ENCODE assay signal across 28 cellular contexts in genomic region chr3:141092663-141093062, GRCh38. TPM values are rescaled to one million over a fixed set of nuclear protein-coding genes. Genes with fewer than 3 reads are reported as not detected.
A peak's percentile ranks its signal among the peaks of the same experiment; 100 is the strongest.
DNase-seq lines count a peak whose midpoint lies in the region; ATAC-seq and TF ChIP-seq lines count a peak whose summit lies in the region.
"Had no signal": no experiment of that assay in that cellular context is flagged by ENCODE, and none has a peak within 500 bp of the region (broad histone marks: within the 10 kb centered on the region; RNA-seq: fewer than 3 reads in every experiment).

No MANE protein-coding gene starts in this region.

- no peak for ATAC-seq in DND-41 (ENCODE audit: insufficient read depth, low read depth)
- no peak for ATAC-seq in HG02678 (IDR thresholded peaks at IDR 0.05; ENCODE audit: unreplicated experiment)
- no peak for ATAC-seq in sciatic nerve
- ATAC-seq: GM12878, HCT116, Right ventricle myocardium inferior had no signal

- WGBS in endodermal cell (ENCODE audit: insufficient coverage in 1 of 2, insufficient read length in 1 of 2), 2 experiments = 81 to 82% methylated on average over 6 of the region's 6 CpGs
- 83 to 93% methylated on average over 3 to 4 of the region's 6 CpGs for WGBS in esophagus squamous epithelium, 2 donors

- H3K27me3 Mint-ChIP-seq in endodermal cell (ENCODE audit: insufficient read depth) (no peaks in the 10 kb centered on the region), neural progenitor cell (ENCODE audit: insufficient read depth, low read depth) (peaks cover 9% of the 10 kb centered on the region)
- H3K27me3 Mint-ChIP-seq: CD4-positive, alpha-beta T cell had no signal

- H3K36me3 Mint-ChIP-seq in endodermal cell (ENCODE audit: low read depth) (no peaks in the 10 kb centered on the region), neural progenitor cell (peaks cover 10% of the 10 kb centered on the region)

- no peaks in the 10 kb centered on the region for H3K9me3 ChIP-seq in DND-41 (ENCODE audit: insufficient read depth, low read length, severe bottlenecking)
- no peaks in the 10 kb centered on the region for H3K9me3 ChIP-seq in SJCRH30 (replicated peaks)
- H3K9me3 ChIP-seq in endodermal cell (ENCODE audit: control insufficient read depth, low read length) = no peaks in the 10 kb centered on the region
- H3K9me3 ChIP-seq in neural progenitor cell (ENCODE audit: low read depth) = no peaks in the 10 kb centered on the region
- no peaks in the 10 kb centered on the region for H3K9me3 ChIP-seq in esophagus squamous epithelium
- H3K9me3 ChIP-seq: MG63, SJSA1 had no signal

- H3K4me1 ChIP-seq in DND-41 (ENCODE audit: insufficient read depth, low read length) (no peaks in the 10 kb centered on the region), SJCRH30 (peaks cover 67% of the 10 kb centered on the region), endodermal cell (ENCODE audit: control insufficient read depth, insufficient read depth, low read length) (peaks cover 8% of the 10 kb centered on the region), neural progenitor cell (peaks cover 66% of the 10 kb centered on the region), esophagus squamous epithelium (peaks cover 7 to 32% (median 19%) of the 10 kb centered on the region in 3 donors)
- H3K4me1 ChIP-seq: SJSA1 had no signal

- peaks cover 15% of the 10 kb centered on the region for H3K36me3 ChIP-seq in DND-41 (ENCODE audit: insufficient read depth, low read length)
- peaks cover 7% of the 10 kb centered on the region for H3K36me3 ChIP-seq in SJCRH30
- H3K36me3 ChIP-seq in endodermal cell (ENCODE audit: control insufficient read depth, insufficient read depth, low read length) = no peaks in the 10 kb centered on the region
- H3K36me3 ChIP-seq in neural progenitor cell = no peaks in the 10 kb centered on the region
- no peaks in the 10 kb centered on the region for H3K36me3 ChIP-seq in esophagus squamous epithelium
- H3K36me3 ChIP-seq: BLaER1 treated with 17β-estradiol and CSF1 and Interleukin-3, amounts not matched to agents 10 nM and 100 nM; MG63; SJSA1 had no signal

- TF ChIP-seq CTCF in DND-41 (IDR thresholded peaks at IDR 0.05; ENCODE audit: borderline replicate concordance, extremely low read depth, low read length, poor library complexity, severe bottlenecking) = no peak
- no peak for TF ChIP-seq CTCF in endodermal cell (conservative IDR thresholded peaks at IDR 0.05)
- TF ChIP-seq CTCF in neural progenitor cell (IDR thresholded peaks at IDR 0.05) = no peak
- TF ChIP-seq CTCF in esophagus squamous epithelium (IDR thresholded peaks at IDR 0.05) = no peak

- no peak for TF ChIP-seq POLR2A in esophagus squamous epithelium (IDR thresholded peaks at IDR 0.05)

- H3K79me2 ChIP-seq in DND-41 (ENCODE audit: insufficient read depth, low read length) = no peaks in the 10 kb centered on the region; the same call in none of the 2 replicates
- H3K79me2 ChIP-seq in neural progenitor cell (ENCODE audit: low read depth) = no peaks in the 10 kb centered on the region

- H3K27me3 ChIP-seq in DND-41 (ENCODE audit: insufficient read depth, low read length, poor library complexity) (no peaks in the 10 kb centered on the region), SJCRH30 (no peaks in the 10 kb centered on the region), endodermal cell (ENCODE audit: control insufficient read depth, insufficient read depth, low read length, poor library complexity, severe bottlenecking) (no peaks in the 10 kb centered on the region), neural progenitor cell (no peaks in the 10 kb centered on the region), esophagus squamous epithelium (peaks cover 0 to 36% (median 0%) of the 10 kb centered on the region in 4 donors)
- H3K27me3 ChIP-seq: BLaER1 treated with 17β-estradiol and CSF1 and Interleukin-3, amounts not matched to agents 10 nM and 100 nM; MG63 had no signal

- H4K20me1 ChIP-seq in DND-41 (ENCODE audit: insufficient read depth, low read length) (peaks cover 21% of the 10 kb centered on the region), neural progenitor cell (ENCODE audit: low read depth) (no peaks in the 10 kb centered on the region)

- H3K4me1 Mint-ChIP-seq in endodermal cell = peaks cover 28% of the 10 kb centered on the region
- H3K4me1 Mint-ChIP-seq in neural progenitor cell = peaks cover 81% of the 10 kb centered on the region

- H3K4me3 ChIP-seq in DND-41 (ENCODE audit: low read depth in 1 of 2, low read length in 2 of 2) (no peak overlapping the region), SJCRH30 (no peak overlapping the region), endodermal cell (ENCODE audit: low read length) (no peak overlapping the region), neural progenitor cell (no peak overlapping the region), esophagus squamous epithelium (no peak overlapping the region)
- H3K4me3 ChIP-seq: BLaER1 treated with 17β-estradiol and CSF1 and Interleukin-3, amounts not matched to agents 10 nM and 100 nM; GM12878; MG63; PC-9; SJSA1 had no signal

- no peak overlapping the region for H3K4me2 ChIP-seq in DND-41 (ENCODE audit: insufficient read depth, low read length)
- H3K4me2 ChIP-seq in neural progenitor cell = no peak overlapping the region
- H3K4me2 ChIP-seq: BLaER1 treated with 17β-estradiol and CSF1 and Interleukin-3, amounts not matched to agents 10 nM and 100 nM; PC-9 had no signal

- no peaks in the 10 kb centered on the region for H3K9me3 Mint-ChIP-seq in endodermal cell
- H3K9me3 Mint-ChIP-seq in neural progenitor cell = peaks cover 2% of the 10 kb centered on the region
- H3K9me3 Mint-ChIP-seq: CD4-positive, alpha-beta T cell had no signal

- DNase-seq in DND-41 (no peak), SJCRH30 (peak; percentile 55 to 77), endodermal cell (peak; percentile 31), neural progenitor cell (ENCODE audit: low spot score) (no peak), esophagus squamous epithelium (lab: John Stamatoyannopoulos, UW) (no peak), sciatic nerve (ENCODE audit: low spot score) (no peak)
- DNase-seq: CD4-positive, alpha-beta T cell; EL; GDM1; GOT3; KBM-7; NCI-H1105 treated with DMSO at 0.1 percent for 48 hours; NCI-H146; NCI-H1930; NCI-H2107; NCI-H524; NCI-H748 treated with DMSO at 0.1 percent for 48 hours; NK-92 treated with Interleukin-12 subunit alpha and Interleukin-12 subunit beta, amount 100 ng/mL, for 24 hours; PC-9 had no signal

- intact Hi-C loops in esophagus squamous epithelium (cut with DNase I) = no loop called here
- intact Hi-C loops in sciatic nerve (cut with DNase I) = no loop called here

- no peak overlapping the region for H3K27ac Mint-ChIP-seq in endodermal cell
- peak overlapping the region; percentile 91 for H3K27ac Mint-ChIP-seq in neural progenitor cell
- H3K27ac Mint-ChIP-seq: CD4-positive, alpha-beta T cell had no signal

- peaks cover 31% of the 10 kb centered on the region for H3F3A ChIP-seq in neural progenitor cell (ENCODE audit: low read depth)

- H3K9ac ChIP-seq in DND-41 (ENCODE audit: low read depth, low read length) (no peak overlapping the region), endodermal cell (ENCODE audit: extremely low read depth, low read length, poor library complexity, severe bottlenecking) (no peak overlapping the region), neural progenitor cell (no peak overlapping the region)
- H3K9ac ChIP-seq: BLaER1 treated with 17β-estradiol and CSF1 and Interleukin-3, amounts not matched to agents 10 nM and 100 nM had no signal

- no peak overlapping the region for H2AFZ ChIP-seq in DND-41 (ENCODE audit: low read depth, low read length)
- no peak overlapping the region for H2AFZ ChIP-seq in neural progenitor cell (replicated peaks)
- H2AFZ ChIP-seq: PC-9 had no signal

- H3K27ac ChIP-seq in DND-41 (ENCODE audit: low read length) (peak overlapping the region; percentile 30; the same call in 1 of the 2 replicates), SJCRH30 (peak overlapping the region; percentile 96), endodermal cell (ENCODE audit: low read depth, low read length) (no peak overlapping the region), neural progenitor cell (no peak overlapping the region), esophagus squamous epithelium (no peak overlapping the region)
- H3K27ac ChIP-seq: BLaER1 treated with 17β-estradiol and CSF1 and Interleukin-3, amounts not matched to agents 10 nM and 100 nM; PC-9; SJSA1 had no signal

- H3K4me3 Mint-ChIP-seq in endodermal cell (no peak overlapping the region), neural progenitor cell (no peak overlapping the region)
- H3K4me3 Mint-ChIP-seq: CD4-positive, alpha-beta T cell had no signal

RNA-seq across cellular contexts. Expression of gene SPSB4, which starts 41.5 kb away (rescaled TPM):
- total RNA-seq in SJCRH30 (2014; rRNA removed; shearing (Covaris generic)) = 101 and 106 TPM in 2 replicates
- 1 to 10 TPM; 7.5 to 8.2 TPM for total RNA-seq in endodermal cell
- 28.1 TPM for polyA plus RNA-seq in endodermal cell (2013, experiment 1 of 2)
- polyA plus RNA-seq in endodermal cell (2013, experiment 2 of 2) = 26.5 TPM
- 4.9 and 10.7 TPM in 2 replicates for total RNA-seq in neural progenitor cell (ENCODE audit: low replicate concordance)
- total RNA-seq in esophagus squamous epithelium = not detected
- 0.36 TPM for total RNA-seq in sciatic nerve
- total RNA-seq: CD4-positive, alpha-beta T cell; GM12878; HT1080; PC-9; RPMI7951 had no signal
- polyA plus RNA-seq: GM12878 had no signal

Comparison
In these comparisons a context has a peak if more than half of its experiments do, and no peak if none do; other contexts are left out.
1. DNase-seq: peak in SJCRH30 (2 of 2) and endodermal cell (single experiment); none in DND-41 (single experiment), neural progenitor cell (single experiment), esophagus squamous epithelium (single experiment) and sciatic nerve (single experiment).
2. H3K27ac ChIP-seq: peak in DND-41 (single experiment) and SJCRH30 (single experiment); none in endodermal cell (single experiment), neural progenitor cell (single experiment) and esophagus squamous epithelium (0 of 4).